In genomic region chr6:127097442-127097841, GRCh38 we compare ENCODE assay signal across 4 cellular contexts. TPM values are rescaled to one million over a fixed set of nuclear protein-coding genes. Genes with fewer than 3 reads are reported as not detected.
"Had no signal": no experiment of that assay in that cellular context is flagged by ENCODE, and none has a peak within 500 bp of the region (broad histone marks: within the 10 kb centered on the region; RNA-seq: fewer than 3 reads in every experiment).

No MANE protein-coding gene starts in this region.

RNA-seq across cellular contexts. Expression of gene RSPO3, which starts 21.0 kb away (rescaled TPM):
- polyA plus RNA-seq: HepG2, IgD-negative memory B cell, IMR-90, K562 had no signal
